In the genomic region with DNA sequence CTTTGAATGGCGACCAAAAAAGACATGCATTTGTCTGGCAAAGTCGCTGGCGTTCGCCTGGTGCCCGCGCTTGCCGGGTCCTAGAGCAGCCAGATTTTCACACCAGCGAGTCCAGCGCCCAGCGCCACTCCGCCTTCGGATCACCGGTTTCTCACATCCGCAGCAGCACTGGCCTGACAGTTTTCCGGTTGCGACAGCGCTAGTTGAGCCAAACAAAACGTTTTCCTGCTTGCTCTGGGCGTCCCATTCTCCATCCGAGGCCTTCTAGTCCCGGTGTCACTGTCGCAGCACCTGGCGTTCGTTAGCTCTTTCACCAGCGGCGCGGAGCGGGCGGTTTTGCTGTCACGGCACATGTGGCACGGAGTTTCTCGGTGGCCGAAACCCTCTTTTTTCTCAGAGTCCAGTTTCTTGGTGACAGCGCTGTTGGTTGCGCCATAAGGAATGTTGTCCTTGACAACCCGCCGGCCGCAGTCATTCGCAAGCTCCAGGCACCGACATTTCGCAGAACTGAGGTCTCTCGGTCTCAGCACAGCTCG, we compare ENCODE assay signal across 8 cellular contexts. TPM values are rescaled to one million over a fixed set of nuclear protein-coding genes. Genes with fewer than 3 reads are reported as not detected.
A peak's percentile ranks its signal among the peaks of the same experiment; 100 is the strongest.
DNase-seq lines count a peak whose midpoint lies in the region; ATAC-seq and TF ChIP-seq lines count a peak whose summit lies in the region.

No MANE protein-coding gene starts in this region.

- H3K4me3 ChIP-seq in BE2C (ENCODE audit: low read depth, low read length), result peak overlapping the region; percentile 32
- H3K4me3 ChIP-seq in PC-9, result peak overlapping the region; percentile 52
- H3K4me3 ChIP-seq in gastroesophageal sphincter, result peak overlapping the region; percentile 27 to 56

- no peaks in the 10 kb centered on the region for H3K27me3 Mint-ChIP-seq in activated T-helper 17 cell treated with anti-CD3 and anti-CD28 coated beads, Interleukin-2, amount 50 U/mL, for 72 hours

- WGBS in gastroesophageal sphincter (ENCODE audit: low coverage in 1 of 2), 2 donors, result 6 to 15% methylated on average over 6 to 27 of the region's 43 CpGs

- H3K4me1 ChIP-seq in BE2C, result no peaks in the 10 kb centered on the region
- peaks cover 4% of the 10 kb centered on the region; the same call in 1 of the 2 replicates for H3K4me1 ChIP-seq in PC-9 (replicated peaks; ENCODE audit: insufficient read depth)
- H3K4me1 ChIP-seq in gastroesophageal sphincter, result peaks cover 0 to 15% (median 0%) of the 10 kb centered on the region in 3 donors

- CTCF ChIA-PET in PC-9 (lab: Charles Lee), result interaction anchor here (0.8 kb wide), 1 partner anchor 49 kb away, joined by 3 read pairs; no protein-coding TSS in a partner anchor

- H3K36me3 ChIP-seq in BE2C (no peaks in the 10 kb centered on the region), PC-9 (ENCODE audit: low read depth) (peaks cover 5% of the 10 kb centered on the region; the same call in 1 of the 2 replicates), gastroesophageal sphincter (no peaks in the 10 kb centered on the region)

- peak overlapping the region; percentile 64 for H3K4me2 ChIP-seq in PC-9

- ATAC-seq in GM19372 (IDR thresholded peaks at IDR 0.05; ENCODE audit: low read depth, unreplicated experiment) (peak; percentile 44), HG03457 (IDR thresholded peaks at IDR 0.05; ENCODE audit: unreplicated experiment) (peak; percentile 36), gastroesophageal sphincter (peak; percentile 59), omental fat pad (ENCODE audit: low FRiP score) (peak; percentile 42)
- ATAC-seq in activated T-helper 17 cell treated with anti-CD3 and anti-CD28 coated beads, Interleukin-2, amount 50 U/mL, for 72 hours (replicated peaks), result peak; percentile 29

- peaks cover 27% of the 10 kb centered on the region for H3K36me3 Mint-ChIP-seq in activated T-helper 17 cell treated with anti-CD3 and anti-CD28 coated beads, Interleukin-2, amount 50 U/mL, for 72 hours (ENCODE audit: low read depth)

- no peak for TF ChIP-seq EP300 in gastroesophageal sphincter (IDR thresholded peaks at IDR 0.05)

- no peaks in the 10 kb centered on the region for H4K20me1 ChIP-seq in PC-9 (ENCODE audit: insufficient read depth)

- no TSS peak for BruUV-seq in PC-9 (replicated peaks; lab: Mats Ljungman, UMichigan)

- no peak for DNase-seq in BE2C
- DNase-seq in PC-9, result peak; percentile 73 to 75
- no peak for DNase-seq in omental fat pad (ENCODE audit: low spot score)

- H3K4me3 Mint-ChIP-seq in activated T-helper 17 cell treated with anti-CD3 and anti-CD28 coated beads, Interleukin-2, amount 50 U/mL, for 72 hours, result peak overlapping the region; percentile 96

- no peaks in the 10 kb centered on the region for H3K9me2 ChIP-seq in PC-9 (ENCODE audit: insufficient read depth)

- no peak for TF ChIP-seq CTCF in BE2C (IDR thresholded peaks at IDR 0.05; ENCODE audit: low read depth, low read length)
- no peak for TF ChIP-seq CTCF in PC-9 (conservative IDR thresholded peaks at IDR 0.05)
- no peak for TF ChIP-seq CTCF in gastroesophageal sphincter (IDR thresholded peaks at IDR 0.05)
- no peak for TF ChIP-seq CTCF in omental fat pad (IDR thresholded peaks at IDR 0.05)

- intact Hi-C loops in PC-9 (cut with micrococcal nuclease; ENCODE audit: unreplicated experiment), result loop anchor here (2.0 kb wide), 1 partner anchor 73 kb away; no protein-coding TSS in a partner anchor

- POLR2A ChIA-PET in PC-9 (lab: Charles Lee; ENCODE audit: unreplicated experiment), result interaction anchor here (0.7 kb wide), 2 partner anchors 10 to 16 kb away, joined by 3 to 4 read pairs; no protein-coding TSS in a partner anchor

- peaks cover 21% of the 10 kb centered on the region for H3F3A ChIP-seq in PC-9 (ENCODE audit: insufficient read depth, low read depth)

- H2AFZ ChIP-seq in PC-9, result peak overlapping the region; percentile 59

- peak overlapping the region; percentile 99 for H3K27ac Mint-ChIP-seq in activated T-helper 17 cell treated with anti-CD3 and anti-CD28 coated beads, Interleukin-2, amount 50 U/mL, for 72 hours

- TF ChIP-seq POLR2A in gastroesophageal sphincter (IDR thresholded peaks at IDR 0.05), result peak; percentile 75 to 77

- no peaks in the 10 kb centered on the region for H3K9me3 Mint-ChIP-seq in activated T-helper 17 cell treated with anti-CD3 and anti-CD28 coated beads, Interleukin-2, amount 50 U/mL, for 72 hours

- peak overlapping the region; percentile 60 for H3K27ac ChIP-seq in PC-9
- H3K27ac ChIP-seq in gastroesophageal sphincter, result peak overlapping the region; percentile 26 to 88 (median 84)
- peak overlapping the region; percentile 33 for H3K27ac ChIP-seq in temporal lobe (ENCODE audit: low read depth, low read length)

- H3K4me1 Mint-ChIP-seq in activated T-helper 17 cell treated with anti-CD3 and anti-CD28 coated beads, Interleukin-2, amount 50 U/mL, for 72 hours, result peaks cover 28% of the 10 kb centered on the region

- 0 out of 2 replicates have a peak, but pooled peaks cover 3% of the 10 kb centered on the region for H3K9me3 ChIP-seq in BE2C
- H3K9me3 ChIP-seq in PC-9 (ENCODE audit: insufficient read depth, low read depth), result peaks cover 17% of the 10 kb centered on the region
- peaks cover 0 to 22% (median 0%) of the 10 kb centered on the region in 3 donors for H3K9me3 ChIP-seq in gastroesophageal sphincter

- H3K27me3 ChIP-seq in BE2C (peaks cover 89% of the 10 kb centered on the region), PC-9 (ENCODE audit: insufficient read depth, low read depth) (no peaks in the 10 kb centered on the region), gastroesophageal sphincter (peaks cover 84% of the 10 kb centered on the region)

- no peaks in the 10 kb centered on the region for H3K79me2 ChIP-seq in PC-9 (ENCODE audit: low read depth)

RNA-seq across cellular contexts. Expression of gene ANXA2R, which starts 48.0 kb away (rescaled TPM):
- 7.1 TPM for polyA plus RNA-seq in BE2C (2012; ENCODE audit: insufficient read depth, insufficient read length, low read depth)
- total RNA-seq in PC-9 (2021) (3.6 and 6.3 TPM in 2 replicates), gastroesophageal sphincter (1 to 10 TPM; 1.2 to 5.1 (median 2.1) TPM), omental fat pad (1 to 10 TPM; 1.5 to 5.5 (median 3.4) TPM), temporal lobe (0.49 TPM)
- 1 to 10 TPM; 2.4 to 6.2 TPM for total RNA-seq in activated T-helper 17 cell treated with anti-CD3 and anti-CD28 coated beads, Interleukin-2, amount 50 U/mL, for 72 hours

Comparison
In these comparisons a context has a peak if more than half of its experiments do, and no peak if none do; other contexts are left out.
1. DNase-seq: peak in PC-9 (2 of 2); none in BE2C (single experiment) and omental fat pad (single experiment).
2. H3K27ac ChIP-seq: peak in every context shown above with its lines; median percentile 84 in gastroesophageal sphincter; 60 in PC-9; 33 in temporal lobe.
3. Peak in every context shown above with its lines, with median percentiles within 50 percentile points of each other: H3K4me3 ChIP-seq and ATAC-seq.